ENCODE assay signal across 13 cellular contexts in genomic region chr3:126348308-126348920, GRCh38. TPM values are rescaled to one million over a fixed set of nuclear protein-coding genes. Genes with fewer than 3 reads are reported as not detected.
DNase-seq lines count a peak whose midpoint lies in the region; ATAC-seq and TF ChIP-seq lines count a peak whose summit lies in the region.
"Had no signal": no experiment of that assay in that cellular context is flagged by ENCODE, and none has a peak within 500 bp of the region (broad histone marks: within the 10 kb centered on the region; RNA-seq: fewer than 3 reads in every experiment).

No MANE protein-coding gene starts in this region.

- no peak overlapping the region for H3K27ac ChIP-seq in MM.1S (ENCODE audit: low read length)
- peak overlapping the region; percentile 43 to 66 (median 54) for H3K27ac ChIP-seq in sigmoid colon

- H3K9ac ChIP-seq in MM.1S (ENCODE audit: low read length) = no peak overlapping the region

- H3K27me3 ChIP-seq in MM.1S (replicated peaks; ENCODE audit: insufficient read depth, low read length) (no peaks in the 10 kb centered on the region), sigmoid colon (no peaks in the 10 kb centered on the region)

- ATAC-seq in omental fat pad (ENCODE audit: low FRiP score) = no peak
- ATAC-seq: stimulated activated naive CD8-positive, alpha-beta T cell treated with anti-CD3 and anti-CD28 coated beads, Interleukin-15, Interleukin-2, amounts not matched to agents 100 U/mL and 50 U/mL, for 24 hours had no signal

- DNase-seq in MM.1S (peak; percentile 1), erythroblast (lab: John Stamatoyannopoulos, UW) (peak; percentile 11 to 23), sigmoid colon (no peak), omental fat pad (ENCODE audit: low spot score) (no peak), DMS114 treated with DMSO at 0.1 percent for 48 hours (lab: John Stamatoyannopoulos, UW; ENCODE audit: unreplicated experiment) (no peak), G401 (ENCODE audit: low spot score) (no peak)
- DNase-seq: amniotic stem cell; foreskin melanocyte; OCI-M1; stimulated activated naive CD8-positive, alpha-beta T cell treated with anti-CD3 and anti-CD28 coated beads, Interleukin-15, Interleukin-2, amounts not matched to agents 100 U/mL and 50 U/mL, for 24 hours had no signal

- no peak overlapping the region for H2AFZ ChIP-seq in MM.1S (ENCODE audit: low read length)

- 92% methylated on average over 12 of the region's 12 CpGs for WGBS in sigmoid colon, 2 donors

- no peaks in the 10 kb centered on the region for H3K4me1 ChIP-seq in MM.1S (ENCODE audit: low read length)
- H3K4me1 ChIP-seq in sigmoid colon = peaks cover 0 to 14% (median 6%) of the 10 kb centered on the region in 4 donors

- in situ Hi-C loops in G401 (cut with HindIII; ENCODE audit: low sequenced_read_pairs) = no loop called here

- TF ChIP-seq CTCF in GM12873 (IDR thresholded peaks at IDR 0.05; ENCODE audit: insufficient read depth, low read depth, low read length, missing control alignments) (peak; percentile 37), MM.1S (IDR thresholded peaks at IDR 0.05; ENCODE audit: low read length) (peak; percentile 16; the same call in 1 of the 2 replicates), sigmoid colon (IDR thresholded peaks at IDR 0.05) (peak in 2 of 4 experiments; percentile 6 to 34), omental fat pad (IDR thresholded peaks at IDR 0.05) (no peak)

- no peak for TF ChIP-seq EP300 in sigmoid colon (IDR thresholded peaks at IDR 0.05)

- intact Hi-C loops in sigmoid colon (cut with DNase I) = no loop called here

- no peaks in the 10 kb centered on the region for H3K36me3 ChIP-seq in MM.1S (replicated peaks; ENCODE audit: insufficient read depth, low read length)
- H3K36me3 ChIP-seq in sigmoid colon = peaks cover 7 to 84% (median 28%) of the 10 kb centered on the region in 4 donors

- H3K4me2 ChIP-seq in MM.1S (ENCODE audit: low read depth, low read length) = no peak overlapping the region

- TF ChIP-seq POLR2A in erythroblast (IDR thresholded peaks at IDR 0.05; ENCODE audit: low read length) (no peak), sigmoid colon (IDR thresholded peaks at IDR 0.05) (no peak)

- no peaks in the 10 kb centered on the region for H3F3A ChIP-seq in MM.1S (ENCODE audit: insufficient read depth, low read length)

- H3K9me2 ChIP-seq in MM.1S (replicated peaks; ENCODE audit: insufficient read depth, low read length) = no peaks in the 10 kb centered on the region

- no peaks in the 10 kb centered on the region for H4K20me1 ChIP-seq in MM.1S (ENCODE audit: insufficient read depth, low read length)

- H3K9me3 ChIP-seq in MM.1S (replicated peaks; ENCODE audit: insufficient read depth, low read length) = no peaks in the 10 kb centered on the region
- H3K9me3 ChIP-seq in sigmoid colon = no peaks in the 10 kb centered on the region

- no peaks in the 10 kb centered on the region for H3K79me2 ChIP-seq in MM.1S (ENCODE audit: low read length)

- H3K4me3 ChIP-seq in MM.1S (ENCODE audit: low read length) (no peak overlapping the region), sigmoid colon (no peak overlapping the region)

RNA-seq across cellular contexts. Expression of gene KLF15, which starts 8.8 kb away (rescaled TPM):
- total RNA-seq in sigmoid colon (10 to 100 TPM; 21.9 to 50.2 (median 35.2) TPM), omental fat pad (10 to 100 TPM; 22.3 to 73.1 (median 59.9) TPM)
- 1 to 10 TPM in 2 of 3 donors, under 1 TPM in 1; 0.69 to 5.4 (median 4.2) TPM for polyA plus RNA-seq in sigmoid colon
- total RNA-seq in G401 (2014; rRNA removed; shearing (Covaris generic)) = 5.9 and 8.7 TPM in 2 replicates

RNA-seq across cellular contexts. Expression of gene CFAP100, which starts 46.3 kb away (rescaled TPM):
- total RNA-seq in sigmoid colon = not detected
- polyA plus RNA-seq in sigmoid colon = not detected
- total RNA-seq in omental fat pad = not detected
- not detected in 2 replicates for total RNA-seq in G401 (2014; rRNA removed; shearing (Covaris generic))
- total RNA-seq: activated B cell treated with CpG ODN at 0.5 μM for 24 hours, mesothelial cell of epicardium had no signal

Comparison
In these comparisons a context has a peak if more than half of its experiments do, and no peak if none do; other contexts are left out.
1. CTCF ChIP-seq: peak in GM12873 (single experiment) and MM.1S (single experiment); none in omental fat pad (0 of 3).
2. DNase-seq: peak in MM.1S (single experiment) and erythroblast (2 of 2); none in sigmoid colon (single experiment), omental fat pad (single experiment), DMS114 treated with DMSO at 0.1 percent for 48 hours (single experiment) and G401 (single experiment).